Comparison of ENCODE assay signal across 9 cellular contexts in genomic region chr15:57708047-57708446, GRCh38. TPM values are rescaled to one million over a fixed set of nuclear protein-coding genes. Genes with fewer than 3 reads are reported as not detected.
DNase-seq lines count a peak whose midpoint lies in the region; ATAC-seq, FAIRE-seq and TF ChIP-seq lines count a peak whose summit lies in the region.
"Had no signal": no experiment of that assay in that cellular context is flagged by ENCODE, and none has a peak within 500 bp of the region (broad histone marks: within the 10 kb centered on the region; RNA-seq: fewer than 3 reads in every experiment).

No MANE protein-coding gene starts in this region.

- H2BK15ac ChIP-seq in mesendoderm (replicated peaks; ENCODE audit: low read depth) = no peak overlapping the region

- no peak overlapping the region for H2AFZ ChIP-seq in mammary epithelial cell (ENCODE audit: low read depth, low read length)

- POLR2A ChIA-PET in A549 (lab: Yijun Ruan, JAX) = interaction anchor here (2.0 kb wide), 1 partner anchor 27 kb away, joined by 7 read pairs; no protein-coding TSS in a partner anchor

- no peak overlapping the region for H4K8ac ChIP-seq in mesendoderm (ENCODE audit: low read depth, low read length)

- H3K4me2 ChIP-seq in A549 (peak overlapping the region; percentile 90), mammary epithelial cell (ENCODE audit: insufficient read depth, low read depth, low read length) (peak overlapping the region; percentile 95), mesendoderm (ENCODE audit: low read length) (no peak overlapping the region)

- CTCF ChIA-PET in A549 (lab: Yijun Ruan, JAX) = interaction anchor here (1.1 to 3.3 kb wide), 7 partner anchors 12 to 153 kb away, joined by 4 to 21 read pairs (median 5); no protein-coding TSS in a partner anchor
- CTCF ChIA-PET in mammary epithelial cell (lab: Charles Lee; ENCODE audit: low non-redundant PET) = no interaction called here

- H3K18ac ChIP-seq in mesendoderm (ENCODE audit: low read length) = no peak overlapping the region

- H3K79me2 ChIP-seq in mammary epithelial cell (ENCODE audit: insufficient read depth, low read length) = peaks cover 59% of the 10 kb centered on the region
- H3K79me2 ChIP-seq in mesendoderm (ENCODE audit: control insufficient read depth, insufficient read depth, low read length) = peaks cover 14% of the 10 kb centered on the region

- intact Hi-C loops in mammary epithelial cell (cut with micrococcal nuclease) = loop anchor here (5.0 kb wide), 1 partner anchor 146 kb away; no protein-coding TSS in a partner anchor

- H2BK120ac ChIP-seq in mesendoderm (ENCODE audit: low read depth, low read length) = no peak overlapping the region

- no peak for DNase-seq in A549 (ENCODE audit: low read depth in 1 of 2, low spot score in 1 of 2)
- DNase-seq in mammary epithelial cell = no peak
- DNase-seq in mesendoderm = no peak
- no peak for DNase-seq in NCI-H2107 (lab: John Stamatoyannopoulos, UW)
- DNase-seq in NCI-H1105 treated with DMSO at 0.1 percent for 48 hours (lab: John Stamatoyannopoulos, UW) = no peak
- DNase-seq in GM20000 (ENCODE audit: low spot score) = no peak
- DNase-seq: midbrain had no signal

- H3K4ac ChIP-seq in mesendoderm (ENCODE audit: low read depth, low read length) = no peak overlapping the region

- H2AK5ac ChIP-seq in mesendoderm (ENCODE audit: low read length) = no peak overlapping the region

- H3K4me1 ChIP-seq in A549 (peaks cover 11% of the 10 kb centered on the region; the same call in 2 of the 3 replicates), HUES64 (ENCODE audit: insufficient read depth, low read length) (peaks cover 6% of the 10 kb centered on the region), mammary epithelial cell (ENCODE audit: insufficient read depth, low read length) (peaks cover 22% of the 10 kb centered on the region), mesendoderm (ENCODE audit: control insufficient read depth, low read depth, low read length) (peaks cover 2% of the 10 kb centered on the region)

- 89% methylated on average over 4 of the region's 4 CpGs for WGBS in A549 (ENCODE audit: missing lambda C conversion rate)
- WGBS in HUES64 = 97% methylated on average over 3 of the region's 4 CpGs
- WGBS in mammary epithelial cell (ENCODE audit: low coverage, missing lambda C conversion rate) = 50% methylated on average over 4 of the region's 4 CpGs
- WGBS in mesendoderm (ENCODE audit: extremely low coverage, insufficient coverage, low lambda C conversion rate) = no CpG with 5 or more reads among the region's 4 CpGs

- TF ChIP-seq RAD21 in A549 (conservative IDR thresholded peaks at IDR 0.05 in 1 of 2, IDR thresholded peaks at IDR 0.05 in 1 of 2) = no peak

- H3K4me3 ChIP-seq in A549 = peak overlapping the region; percentile 80
- H3K4me3 ChIP-seq in HUES64 (ENCODE audit: low read length) = peak overlapping the region; percentile 98
- peak overlapping the region; percentile 86 to 98 (median 95) for H3K4me3 ChIP-seq in mammary epithelial cell (replicated peaks in 1 of 3; ENCODE audit: insufficient read depth in 1 of 3, low read depth in 2 of 3, low read length in 3 of 3)
- no peak overlapping the region for H3K4me3 ChIP-seq in mesendoderm (ENCODE audit: low read length)

- H3K9me3 ChIP-seq in A549 = no peaks in the 10 kb centered on the region
- H3K9me3 ChIP-seq in HUES64 (ENCODE audit: insufficient read depth, low read depth, low read length) = peaks cover 5% of the 10 kb centered on the region; the same call in 1 of the 2 replicates
- H3K9me3 ChIP-seq in mammary epithelial cell (replicated peaks; ENCODE audit: insufficient read depth, low read length) = no peaks in the 10 kb centered on the region

- dilution Hi-C loops in mammary epithelial cell (cut with HindIII; ENCODE audit: low sequenced_read_pairs) = no loop called here

- no peak for TF ChIP-seq EP300 in A549 (IDR thresholded peaks at IDR 0.05)

- TF ChIP-seq CTCF in A549 (IDR thresholded peaks at IDR 0.05) = no peak
- TF ChIP-seq CTCF in mammary epithelial cell (conservative IDR thresholded peaks at IDR 0.05 in 1 of 2, IDR thresholded peaks at IDR 0.05 in 1 of 2; ENCODE audit: extremely low read depth in 1 of 2, insufficient read depth in 1 of 2, low read depth in 1 of 2, low read length in 2 of 2) = no peak
- no peak for TF ChIP-seq CTCF in GM20000 (IDR thresholded peaks at IDR 0.05; ENCODE audit: extremely low read depth, missing control alignments)

- in situ Hi-C loops in mammary epithelial cell (cut with MboI; ENCODE audit: low sequenced_read_pairs in 2 of 2) = no loop called here

- peaks cover 42% of the 10 kb centered on the region for H3K36me3 ChIP-seq in HUES64 (ENCODE audit: insufficient read depth, low read length)
- peaks cover 26% of the 10 kb centered on the region for H3K36me3 ChIP-seq in mammary epithelial cell (ENCODE audit: insufficient read depth, low read length)
- peaks cover 9% of the 10 kb centered on the region for H3K36me3 ChIP-seq in mesendoderm (ENCODE audit: control insufficient read depth, insufficient read depth, low read length)

- peaks cover 10% of the 10 kb centered on the region for H3K79me1 ChIP-seq in mesendoderm (ENCODE audit: low read length)

- no peak overlapping the region for H2BK5ac ChIP-seq in mesendoderm (ENCODE audit: low read length)

- H4K5ac ChIP-seq in mesendoderm (ENCODE audit: low read length) = no peak overlapping the region

- H3K56ac ChIP-seq in mesendoderm (ENCODE audit: low read length) = no peak overlapping the region

- H3K27me3 ChIP-seq in HUES64 (ENCODE audit: insufficient read depth, low read length) (peaks cover 22% of the 10 kb centered on the region), mammary epithelial cell (ENCODE audit: insufficient read depth, low read length) (no peaks in the 10 kb centered on the region), mesendoderm (ENCODE audit: insufficient read depth, low read length, poor library complexity) (no peaks in the 10 kb centered on the region)

- peak overlapping the region; percentile 96; the same call in 1 of the 2 replicates for H3K9ac ChIP-seq in HUES64 (ENCODE audit: low read depth, low read length)
- peak overlapping the region; percentile 99 for H3K9ac ChIP-seq in mammary epithelial cell (ENCODE audit: insufficient read depth, low read length)
- peak overlapping the region; percentile 14 for H3K9ac ChIP-seq in mesendoderm (ENCODE audit: low read length)

- no peak overlapping the region for H3K27ac ChIP-seq in A549
- no peak overlapping the region for H3K27ac ChIP-seq in HUES64 (ENCODE audit: low read depth, low read length)
- peak overlapping the region; percentile 94 for H3K27ac ChIP-seq in mammary epithelial cell (ENCODE audit: insufficient read depth, low read depth, low read length)
- H3K27ac ChIP-seq in mesendoderm (ENCODE audit: low read depth, low read length) = no peak overlapping the region

- no peaks in the 10 kb centered on the region for H4K20me1 ChIP-seq in mammary epithelial cell (ENCODE audit: insufficient read depth, low read length)

- no TSS peak for BruUV-seq in mammary epithelial cell (replicated peaks; lab: Mats Ljungman, UMichigan)

- no peak for TF ChIP-seq POLR2A in A549 (IDR thresholded peaks at IDR 0.05; ENCODE audit: low read length)

- H3K23ac ChIP-seq in mesendoderm (ENCODE audit: low read length) = no peak overlapping the region

- FAIRE-seq in A549 (lab: Jason Lieb, UNC) = no peak

- no peak for ATAC-seq in A549
- ATAC-seq in GM21619 (IDR thresholded peaks at IDR 0.05; ENCODE audit: unreplicated experiment) = no peak

TF ChIP-seq in A549, 52 proteins besides CTCF, POLR2A, EP300 and RAD21 (continues in another document):
- TF ChIP-seq FOSL2 (IDR thresholded peaks at IDR 0.05) (no peak), FOSL2 (CRISPR knock-in tag; IDR thresholded peaks at IDR 0.05) (no peak), SMC3 (IDR thresholded peaks at IDR 0.05) (no peak), ZFP36 (IDR thresholded peaks at IDR 0.05; ENCODE audit: borderline replicate concordance, partially characterized antibody) (no peak), CHD4 (IDR thresholded peaks at IDR 0.05; ENCODE audit: borderline replicate concordance) (no peak), JUN (IDR thresholded peaks at IDR 0.05) (no peak), ZC3H11A (IDR thresholded peaks at IDR 0.05) (no peak), JUNB (IDR thresholded peaks at IDR 0.05) (no peak), REST (IDR thresholded peaks at IDR 0.05) (no peak)

RNA-seq across cellular contexts. Expression of gene POLR2M, which starts 1.5 kb away (rescaled TPM):
- polyA plus RNA-seq in A549 (2011; rRNA removed) (99.6 and 107 TPM in 2 replicates), A549 (2017; fragmentation: RNase III; extraction: RNeasy Plus Mini Kit Qiagen cat#74134 plus additional on column Dnase treatment) (63.2 to 67.9 TPM (median 65.0 TPM) in 3 replicates), mammary epithelial cell (51.3 TPM)
- polyA plus RNA-seq in A549 (2012; cell fraction: cytosol; rRNA removed) = 221 and 353 TPM in 2 replicates
- polyA plus RNA-seq in A549 (2012; cell fraction: nucleus; rRNA removed) = 4.5 and 4.7 TPM in 2 replicates
- polyA minus RNA-seq in A549 (2011; rRNA and poly(A)+ RNA removed) = 76.4 and 92.3 TPM in 2 replicates
- polyA plus RNA-seq in HUES64 (2013, experiment 1 of 2) = 28.0 TPM
- 32.5 TPM for polyA plus RNA-seq in HUES64 (2013, experiment 2 of 2)
- total RNA-seq in mammary epithelial cell = 100 to 1,000 TPM in 1 of 2 donors, 10 to 100 TPM in 1; 82.9 to 109 TPM
- 70.1 TPM for polyA minus RNA-seq in mammary epithelial cell
- polyA plus RNA-seq in mesendoderm (2013, experiment 1 of 2) = 138 TPM
- 132 TPM for polyA plus RNA-seq in mesendoderm (2013, experiment 2 of 2)

Comparison
In these comparisons a context has a peak if more than half of its experiments do, and no peak if none do; other contexts are left out.
1. H3K9ac ChIP-seq: peak in every context shown above with its lines; median percentile 99 in mammary epithelial cell; 96 in HUES64; 14 in mesendoderm.